In the genomic region with DNA sequence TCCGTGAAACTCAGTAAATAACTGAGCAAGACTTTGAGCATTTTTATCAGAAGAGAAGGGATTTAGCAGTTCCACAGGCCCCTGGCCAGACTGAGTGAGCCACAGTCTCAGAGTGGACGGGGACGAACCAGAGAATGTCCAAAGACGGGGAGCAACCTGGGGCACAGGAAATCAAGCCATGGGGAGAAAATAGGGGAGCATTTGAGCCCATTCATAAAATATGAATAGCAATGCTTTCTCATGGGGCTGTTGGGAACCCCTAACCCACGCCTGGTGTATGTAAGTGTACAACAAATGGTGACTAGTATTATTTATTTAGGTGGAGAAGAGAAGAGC, we compare ENCODE assay signal across 19 cellular contexts. TPM values are rescaled to one million over a fixed set of nuclear protein-coding genes. Genes with fewer than 3 reads are reported as not detected.
DNase-seq lines count a peak whose midpoint lies in the region; ATAC-seq and TF ChIP-seq lines count a peak whose summit lies in the region.
"Had no signal": no experiment of that assay in that cellular context is flagged by ENCODE, and none has a peak within 500 bp of the region (broad histone marks: within the 10 kb centered on the region; RNA-seq: fewer than 3 reads in every experiment).

No MANE protein-coding gene starts in this region.

- no peak for TF ChIP-seq CTCF in HEK293 (tag by site-specific recombination; IDR thresholded peaks at IDR 0.05)
- TF ChIP-seq CTCF in VCaP (conservative IDR thresholded peaks at IDR 0.05), result peak; percentile 68
- peak in 1 of 3 experiments; percentile 9 for TF ChIP-seq CTCF in nephron (IDR thresholded peaks at IDR 0.05; ENCODE audit: unreplicated experiment in 3 of 3)

- H3K18ac ChIP-seq in trophoblast cell (ENCODE audit: low read length), result no peak overlapping the region

- no peaks in the 10 kb centered on the region for H3K9me3 ChIP-seq in BLaER1 treated with 17β-estradiol and CSF1 and Interleukin-3, amounts not matched to agents 10 nM and 100 nM (replicated peaks in 1 of 11)
- H3K9me3 ChIP-seq in HEK293 (ENCODE audit: control insufficient read depth, insufficient read depth, low read depth, low read length) (no peaks in the 10 kb centered on the region), trophoblast cell (ENCODE audit: insufficient read depth, low read depth, low read length) (no peaks in the 10 kb centered on the region)
- H3K9me3 ChIP-seq: esophagus muscularis mucosa, gastroesophageal sphincter, prostate gland, upper lobe of left lung had no signal

- no peak overlapping the region for H3K23ac ChIP-seq in trophoblast cell (ENCODE audit: low read length)

- no peak overlapping the region for H4K91ac ChIP-seq in trophoblast cell (ENCODE audit: low read depth, low read length)

- no peak overlapping the region for H4K8ac ChIP-seq in trophoblast cell (ENCODE audit: low read depth, low read length)

- peaks cover 0 to 58% (median 42%) of the 10 kb centered on the region in 10 experiments; a peak in 18 of 20 replicates for H3K4me1 ChIP-seq in BLaER1 treated with 17β-estradiol and CSF1 and Interleukin-3, amounts not matched to agents 10 nM and 100 nM
- H3K4me1 ChIP-seq in HEK293 (ENCODE audit: control insufficient read depth, insufficient read depth, low read length) (no peaks in the 10 kb centered on the region), trophoblast cell (ENCODE audit: control insufficient read depth in 1 of 2, insufficient read depth in 2 of 2, low read length in 2 of 2) (peaks cover 8 to 11% of the 10 kb centered on the region in 2 experiments)
- H3K4me1 ChIP-seq: prostate gland had no signal

- H3K4me3 Mint-ChIP-seq in nephron, result no peak overlapping the region
- H3K4me3 Mint-ChIP-seq: activated B cell treated with CpG ODN at 0.5 μM for 24 hours; activated CD4-positive, alpha-beta memory T cell treated with anti-CD3 and anti-CD28 coated beads for 36 hours; activated naive CD4-positive, alpha-beta T cell treated with anti-CD3 and anti-CD28 coated beads for 36 hours; activated T-cell treated with anti-CD3 and anti-CD28 coated beads, Interleukin-2, amount 50 U/mL, for 24 hours; nephron progenitor cell; stimulated activated naive CD8-positive, alpha-beta T cell treated with anti-CD3 and anti-CD28 coated beads, Interleukin-15, Interleukin-2, amounts not matched to agents 100 ng/mL and 50 ng/mL, for 24 hours had no signal

- H3K36me3 Mint-ChIP-seq in nephron (ENCODE audit: low read depth), result no peaks in the 10 kb centered on the region
- H3K36me3 Mint-ChIP-seq: activated CD4-positive, alpha-beta memory T cell treated with anti-CD3 and anti-CD28 coated beads for 36 hours had no signal

- no peak for ATAC-seq in HG02759 (IDR thresholded peaks at IDR 0.05; ENCODE audit: unreplicated experiment)
- ATAC-seq: gastroesophageal sphincter had no signal

- H4K12ac ChIP-seq in trophoblast cell (ENCODE audit: low read depth, low read length), result no peak overlapping the region

- no peaks in the 10 kb centered on the region for H3K79me1 ChIP-seq in trophoblast cell (ENCODE audit: low read length)

- no peak overlapping the region for H2BK120ac ChIP-seq in trophoblast cell (ENCODE audit: insufficient read depth, low read length, poor library complexity)

- POLR2A ChIA-PET in HEK293 (lab: Yijun Ruan, JAX), result interaction anchor here (2.0 kb wide), 1 partner anchor 119 kb away, joined by 5 read pairs; no protein-coding TSS in a partner anchor

- WGBS in trophoblast cell (ENCODE audit: extremely low coverage, insufficient coverage, insufficient read length), result no CpG with 5 or more reads among the region's 5 CpGs

- no peaks in the 10 kb centered on the region for H3K9me3 Mint-ChIP-seq in nephron
- H3K9me3 Mint-ChIP-seq: activated B cell treated with CpG ODN at 0.5 μM for 24 hours; activated CD4-positive, alpha-beta memory T cell treated with anti-CD3 and anti-CD28 coated beads for 36 hours; activated naive CD4-positive, alpha-beta T cell treated with anti-CD3 and anti-CD28 coated beads for 36 hours; activated T-cell treated with anti-CD3 and anti-CD28 coated beads, Interleukin-2, amount 50 U/mL, for 24 hours; nephron progenitor cell; stimulated activated naive CD8-positive, alpha-beta T cell treated with anti-CD3 and anti-CD28 coated beads, Interleukin-15, Interleukin-2, amounts not matched to agents 100 ng/mL and 50 ng/mL, for 24 hours had no signal

- no peak overlapping the region for H3K27ac ChIP-seq in BLaER1 treated with 17β-estradiol and CSF1 and Interleukin-3, amounts not matched to agents 10 nM and 100 nM
- H3K27ac ChIP-seq in HEK293 (ENCODE audit: extremely low read depth, low read depth, low read length) (no peak overlapping the region), VCaP (no peak overlapping the region; the same call in 1 of the 2 replicates), trophoblast cell (ENCODE audit: low read depth, low read length) (no peak overlapping the region)
- H3K27ac ChIP-seq: esophagus muscularis mucosa, gastroesophageal sphincter, prostate gland, upper lobe of left lung had no signal

- H3K4me3 ChIP-seq in BLaER1 treated with 17β-estradiol and CSF1 and Interleukin-3, amounts not matched to agents 10 nM and 100 nM, result no peak overlapping the region
- no peak overlapping the region for H3K4me3 ChIP-seq in HEK293 (ENCODE audit: low read depth, low read length)
- H3K4me3 ChIP-seq in trophoblast cell (ENCODE audit: low read depth, low read length), result no peak overlapping the region
- H3K4me3 ChIP-seq: esophagus muscularis mucosa, gastroesophageal sphincter, prostate gland, skin epidermis, upper lobe of left lung had no signal

- H3K27ac Mint-ChIP-seq in nephron, result peak overlapping the region; percentile 65 to 96 (median 88)
- H3K27ac Mint-ChIP-seq: activated B cell treated with CpG ODN at 0.5 μM for 24 hours; activated CD4-positive, alpha-beta memory T cell treated with anti-CD3 and anti-CD28 coated beads for 36 hours; activated naive CD4-positive, alpha-beta T cell treated with anti-CD3 and anti-CD28 coated beads for 36 hours; activated T-cell treated with anti-CD3 and anti-CD28 coated beads, Interleukin-2, amount 50 U/mL, for 24 hours; stimulated activated naive CD8-positive, alpha-beta T cell treated with anti-CD3 and anti-CD28 coated beads, Interleukin-15, Interleukin-2, amounts not matched to agents 100 ng/mL and 50 ng/mL, for 24 hours had no signal

- CTCF ChIA-PET in HEK293 (lab: Yijun Ruan, JAX), result interaction anchor here (0.6 to 4.2 kb wide), 20 partner anchors 10 to 312 kb away, joined by 3 to 34 read pairs (median 4); a partner anchor contains a TSS

- no peaks in the 10 kb centered on the region for H3K79me2 ChIP-seq in trophoblast cell (ENCODE audit: control insufficient read depth, insufficient read depth, low read length, poor library complexity)

- no peak overlapping the region for H3K4ac ChIP-seq in trophoblast cell (ENCODE audit: low read depth, low read length)

- H3K27me3 Mint-ChIP-seq in nephron (ENCODE audit: low read depth), result peaks cover 8% of the 10 kb centered on the region
- H3K27me3 Mint-ChIP-seq: activated T-cell treated with anti-CD3 and anti-CD28 coated beads, Interleukin-2, amount 50 U/mL, for 24 hours; stimulated activated naive CD8-positive, alpha-beta T cell treated with anti-CD3 and anti-CD28 coated beads, Interleukin-15, Interleukin-2, amounts not matched to agents 100 ng/mL and 50 ng/mL, for 24 hours had no signal

- no peak overlapping the region for H2BK12ac ChIP-seq in trophoblast cell (ENCODE audit: low read length)

- H3K4me2 ChIP-seq in BLaER1 treated with 17β-estradiol and CSF1 and Interleukin-3, amounts not matched to agents 10 nM and 100 nM, result peak overlapping the region in 9 of 11 experiments; percentile 6 to 70 (median 47); a peak in 16 of 22 replicates
- no peak overlapping the region for H3K4me2 ChIP-seq in trophoblast cell (ENCODE audit: low read length)

- H3K36me3 ChIP-seq in BLaER1 treated with 17β-estradiol and CSF1 and Interleukin-3, amounts not matched to agents 10 nM and 100 nM, result no peaks in the 10 kb centered on the region
- H3K36me3 ChIP-seq in HEK293 (ENCODE audit: control insufficient read depth in 2 of 2, insufficient read depth in 1 of 2, low read length in 2 of 2) (no peaks in the 10 kb centered on the region), trophoblast cell (ENCODE audit: control insufficient read depth in 1 of 2, insufficient read depth in 2 of 2, low read length in 2 of 2) (no peaks in the 10 kb centered on the region)
- H3K36me3 ChIP-seq: esophagus muscularis mucosa, gastroesophageal sphincter, prostate gland, upper lobe of left lung had no signal

- H3K9ac ChIP-seq in BLaER1 treated with 17β-estradiol and CSF1 and Interleukin-3, amounts not matched to agents 10 nM and 100 nM, result no peak overlapping the region; a peak in 1 of 22 replicates
- no peak overlapping the region for H3K9ac ChIP-seq in trophoblast cell (ENCODE audit: low read length)

- H3K4me1 Mint-ChIP-seq in nephron, result peaks cover 53% of the 10 kb centered on the region
- H3K4me1 Mint-ChIP-seq: activated B cell treated with CpG ODN at 0.5 μM for 24 hours had no signal

- no peak overlapping the region for H2AK5ac ChIP-seq in trophoblast cell (ENCODE audit: low read length)

- no peak overlapping the region for H2AFZ ChIP-seq in trophoblast cell (ENCODE audit: insufficient read depth, low read length, poor library complexity)

- H3K27me3 ChIP-seq in BLaER1 treated with 17β-estradiol and CSF1 and Interleukin-3, amounts not matched to agents 10 nM and 100 nM, result no peaks in the 10 kb centered on the region
- H3K27me3 ChIP-seq in trophoblast cell (ENCODE audit: insufficient read depth, low read length), result no peaks in the 10 kb centered on the region
- H3K27me3 ChIP-seq: esophagus muscularis mucosa, gastroesophageal sphincter, upper lobe of left lung had no signal

- H4K20me1 ChIP-seq in BLaER1 treated with 17β-estradiol and CSF1 and Interleukin-3, amounts not matched to agents 10 nM and 100 nM, result no peaks in the 10 kb centered on the region; a peak in 1 of 22 replicates

- H2BK5ac ChIP-seq in trophoblast cell (ENCODE audit: low read depth, low read length, poor library complexity), result no peak overlapping the region

- DNase-seq in NCI-H1930 (lab: John Stamatoyannopoulos, UW) (no peak), trophoblast cell (no peak)
- DNase-seq: activated B cell treated with CpG ODN at 0.5 μM for 24 hours, HCEC 1CT had no signal

- no peak overlapping the region for H3K14ac ChIP-seq in trophoblast cell (ENCODE audit: low read length)

TF ChIP-seq in HEK293, 187 proteins besides CTCF, POLR2A, EP300 and RAD21:
- TF ChIP-seq ZFP3 (tag by site-specific recombination; IDR thresholded peaks at IDR 0.05; ENCODE audit: low read depth) (no peak), MZF1 (tag by site-specific recombination; IDR thresholded peaks at IDR 0.05; ENCODE audit: borderline replicate concordance) (peak; percentile 64; the same call in 1 of the 2 replicates)

RNA-seq across cellular contexts. Expression of a gene that starts 3.6 kb away (rescaled TPM):
- not detected in 2 replicates for polyA plus RNA-seq in trophoblast cell (2013)

RNA-seq across cellular contexts. Expression of a gene that starts 37.9 kb away (rescaled TPM):
- 0.47 and 0.89 TPM in 2 replicates for polyA plus RNA-seq in trophoblast cell (2013)

RNA-seq across cellular contexts. Expression of a gene that starts 39.2 kb away (rescaled TPM):
- polyA plus RNA-seq in trophoblast cell (2013), result 22.2 and 24.9 TPM in 2 replicates

RNA-seq across cellular contexts. Expression of a gene that starts 54.8 kb away (rescaled TPM):
- polyA plus RNA-seq in trophoblast cell (2013), result 3.7 TPM in 2 replicates
